Comparison of ENCODE assay signal across 9 cellular contexts in the genomic region with DNA sequence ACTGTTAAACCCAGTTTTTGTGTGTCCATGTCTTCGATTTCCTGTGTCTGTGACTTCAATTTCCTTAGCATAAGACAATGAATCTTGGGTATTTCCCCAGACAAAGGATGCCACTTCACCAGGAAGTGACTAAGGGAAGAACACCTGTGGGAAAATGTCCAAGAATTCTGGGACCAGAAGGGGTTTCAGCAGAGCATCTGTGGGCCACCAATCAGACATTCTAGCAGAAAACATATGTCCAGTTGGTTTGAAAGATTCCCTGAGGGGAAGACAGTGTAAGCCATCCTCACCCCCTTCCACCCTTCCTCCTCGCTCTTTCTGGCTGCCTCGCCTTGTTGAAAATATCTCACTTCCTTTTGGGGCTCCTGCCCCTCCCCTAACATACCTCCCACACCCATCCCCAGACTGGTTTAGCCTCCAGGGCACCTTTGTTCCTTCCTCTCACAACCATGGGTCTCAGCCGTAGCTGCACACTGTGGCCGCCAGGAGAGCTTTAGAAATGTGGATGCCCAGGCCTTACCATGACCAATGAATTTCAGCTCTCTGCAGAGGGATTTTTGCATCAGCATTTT. TPM values are rescaled to one million over a fixed set of nuclear protein-coding genes. Genes with fewer than 3 reads are reported as not detected.
DNase-seq lines count a peak whose midpoint lies in the region; ATAC-seq and TF ChIP-seq lines count a peak whose summit lies in the region.
"Had no signal": no experiment of that assay in that cellular context is flagged by ENCODE, and none has a peak within 500 bp of the region (broad histone marks: within the 10 kb centered on the region; RNA-seq: fewer than 3 reads in every experiment).

No MANE protein-coding gene starts in this region.

- H3K27ac ChIP-seq in psoas muscle, result no peak overlapping the region
- H3K27ac ChIP-seq: thoracic aorta had no signal

- 68 to 71% (median 71%) methylated on average over 5 of the region's 5 CpGs for WGBS in psoas muscle, 3 donors

- TF ChIP-seq CTCF in psoas muscle (IDR thresholded peaks at IDR 0.05), result no peak

- no peaks in the 10 kb centered on the region for H3K4me1 ChIP-seq in psoas muscle

- peak; percentile 80 for DNase-seq in SKM-1 treated with dmso at 0.1 percent for 144 hours (lab: John Stamatoyannopoulos, UW; ENCODE audit: unreplicated experiment)
- DNase-seq in psoas muscle, result no peak
- no peak for DNase-seq in NCI-H1417 (lab: John Stamatoyannopoulos, UW)
- no peak for DNase-seq in 8988T

- peaks cover 0 to 18% of the 10 kb centered on the region in 2 donors for H3K36me3 ChIP-seq in psoas muscle (ENCODE audit: insufficient read depth in 1 of 2, low read depth in 1 of 2)

- peak overlapping the region; percentile 21 for H3K4me3 Mint-ChIP-seq in dendritic cell treated with granulocyte-macrophage colony-stimulating factor and Interleukin-4, amounts not matched to agents 40 ng/mL and 50 ng/mL, for 4 days
- H3K4me3 Mint-ChIP-seq in stimulated activated naive CD8-positive, alpha-beta T cell treated with anti-CD3 and anti-CD28 coated beads, Interleukin-15, Interleukin-2, amounts not matched to agents 100 ng/mL and 50 ng/mL, for 24 hours, result peak overlapping the region; percentile 2

- H3K27me3 Mint-ChIP-seq in dendritic cell treated with granulocyte-macrophage colony-stimulating factor and Interleukin-4, amounts not matched to agents 40 ng/mL and 50 ng/mL, for 4 days, result no peaks in the 10 kb centered on the region
- no peaks in the 10 kb centered on the region for H3K27me3 Mint-ChIP-seq in stimulated activated naive CD8-positive, alpha-beta T cell treated with anti-CD3 and anti-CD28 coated beads, Interleukin-15, Interleukin-2, amounts not matched to agents 100 ng/mL and 50 ng/mL, for 24 hours

- peak overlapping the region; percentile 96 for H3K27ac Mint-ChIP-seq in dendritic cell treated with granulocyte-macrophage colony-stimulating factor and Interleukin-4, amounts not matched to agents 40 ng/mL and 50 ng/mL, for 4 days
- peak overlapping the region; percentile 83 for H3K27ac Mint-ChIP-seq in stimulated activated naive CD8-positive, alpha-beta T cell treated with anti-CD3 and anti-CD28 coated beads, Interleukin-15, Interleukin-2, amounts not matched to agents 100 ng/mL and 50 ng/mL, for 24 hours

- peaks cover 81% of the 10 kb centered on the region for H3K4me1 Mint-ChIP-seq in dendritic cell treated with granulocyte-macrophage colony-stimulating factor and Interleukin-4, amounts not matched to agents 40 ng/mL and 50 ng/mL, for 4 days (ENCODE audit: low read depth)
- peaks cover 43% of the 10 kb centered on the region for H3K4me1 Mint-ChIP-seq in stimulated activated naive CD8-positive, alpha-beta T cell treated with anti-CD3 and anti-CD28 coated beads, Interleukin-15, Interleukin-2, amounts not matched to agents 100 ng/mL and 50 ng/mL, for 24 hours (ENCODE audit: low read depth)

- ATAC-seq in GM18858 (IDR thresholded peaks at IDR 0.05; ENCODE audit: unreplicated experiment), result peak; percentile 79
- ATAC-seq in HG02852 (IDR thresholded peaks at IDR 0.05; ENCODE audit: unreplicated experiment), result peak; percentile 61
- ATAC-seq in psoas muscle, result no peak

- H3K9me3 Mint-ChIP-seq in dendritic cell treated with granulocyte-macrophage colony-stimulating factor and Interleukin-4, amounts not matched to agents 40 ng/mL and 50 ng/mL, for 4 days, result no peaks in the 10 kb centered on the region
- no peaks in the 10 kb centered on the region for H3K9me3 Mint-ChIP-seq in stimulated activated naive CD8-positive, alpha-beta T cell treated with anti-CD3 and anti-CD28 coated beads, Interleukin-15, Interleukin-2, amounts not matched to agents 100 ng/mL and 50 ng/mL, for 24 hours

- H3K4me3 ChIP-seq in psoas muscle, result no peak overlapping the region
- H3K4me3 ChIP-seq: thoracic aorta had no signal

- no peaks in the 10 kb centered on the region for H3K27me3 ChIP-seq in psoas muscle (ENCODE audit: insufficient read depth in 3 of 3, low read length in 2 of 3)

- H3K36me3 Mint-ChIP-seq in dendritic cell treated with granulocyte-macrophage colony-stimulating factor and Interleukin-4, amounts not matched to agents 40 ng/mL and 50 ng/mL, for 4 days (ENCODE audit: low read depth), result peaks cover 29% of the 10 kb centered on the region
- peaks cover 17% of the 10 kb centered on the region for H3K36me3 Mint-ChIP-seq in stimulated activated naive CD8-positive, alpha-beta T cell treated with anti-CD3 and anti-CD28 coated beads, Interleukin-15, Interleukin-2, amounts not matched to agents 100 ng/mL and 50 ng/mL, for 24 hours (ENCODE audit: low read depth)

- intact Hi-C loops in dendritic cell treated with granulocyte-macrophage colony-stimulating factor and Interleukin-4, amounts not matched to agents 40 ng/mL and 50 ng/mL, for 4 days (cut with micrococcal nuclease), result no loop called here
- intact Hi-C loops in psoas muscle (cut with DNase I), result no loop called here

- no peaks in the 10 kb centered on the region for H3K9me3 ChIP-seq in psoas muscle
- H3K9me3 ChIP-seq: thoracic aorta had no signal

RNA-seq across cellular contexts. Expression of gene IFNAR1, which starts 25.5 kb away (rescaled TPM):
- 10 to 100 TPM; 16.1 to 20.8 (median 18.2) TPM for total RNA-seq in psoas muscle
- 10 to 100 TPM; 10.4 to 31.6 (median 10.9) TPM for polyA plus RNA-seq in psoas muscle

RNA-seq across cellular contexts. Expression of gene IL10RB, which starts 33.1 kb away (rescaled TPM):
- 1 to 10 TPM; 4.4 to 8.1 (median 6.6) TPM for total RNA-seq in psoas muscle
- polyA plus RNA-seq in psoas muscle, result 1 to 10 TPM; 5.6 to 9.3 (median 8.5) TPM

Comparison
In these comparisons a context has a peak if more than half of its experiments do, and no peak if none do; other contexts are left out.
1. ATAC-seq: peak in GM18858 (single experiment) and HG02852 (single experiment); none in psoas muscle (0 of 4).